ENCODE assay signal across 23 cellular contexts in the genomic region with DNA sequence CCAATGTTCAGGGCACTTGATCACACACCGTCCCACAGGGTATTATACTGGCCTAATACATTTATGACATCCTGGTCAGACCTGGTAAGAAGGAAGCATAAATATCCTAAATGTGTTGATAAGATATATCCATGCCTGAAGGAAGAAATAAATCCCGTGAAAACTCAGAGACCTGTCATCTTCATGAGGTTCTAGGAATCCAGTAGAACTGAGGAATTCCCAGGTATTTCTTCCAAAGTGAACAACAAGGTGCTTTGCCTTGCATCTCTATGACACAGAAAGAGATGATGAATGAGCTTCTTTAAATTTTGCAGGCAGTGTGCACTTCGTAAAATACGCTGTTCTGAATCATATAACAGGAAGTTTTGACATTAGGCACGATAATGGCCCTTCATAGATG.
"Had no signal": no experiment of that assay in that cellular context is flagged by ENCODE, and none has a peak within 500 bp of the region (broad histone marks: within the 10 kb centered on the region; RNA-seq: fewer than 3 reads in every experiment).

No MANE protein-coding gene starts in this region.

- H3K36me3 ChIP-seq: stomach, suprapubic skin, thoracic aorta, thyroid gland, tibial artery, tibial nerve, transverse colon, upper lobe of left lung, upper lobe of right lung, uterus, vagina had no signal

- H3K9me3 ChIP-seq: stomach, suprapubic skin, testis, thoracic aorta, thyroid gland, tibial artery, tibial nerve, transverse colon, upper lobe of left lung, upper lobe of right lung, uterus, vagina had no signal

- H3K27me3 ChIP-seq: stomach, suprapubic skin, testis, thyroid gland, tibial artery, tibial nerve, transverse colon, upper lobe of left lung, upper lobe of right lung, uterus, vagina had no signal

- H3K27ac ChIP-seq: stomach, suprapubic skin, testis, thoracic aorta, thyroid gland, tibial artery, tibial nerve, transverse colon, upper lobe of left lung, upper lobe of right lung, uterus, vagina had no signal

- H3K4me1 ChIP-seq: stomach, suprapubic skin, testis, thyroid gland, tibial artery, transverse colon, upper lobe of left lung, upper lobe of right lung, uterus, vagina had no signal

- DNase-seq: stimulated activated CD4-positive, alpha-beta T cell treated with anti-CD3 and anti-CD28 coated beads, Interleukin-2, amount 100 ng/mL, for 48 hours; stimulated activated CD4-positive, alpha-beta T cell treated with anti-CD3 and anti-CD28 coated beads, Interleukin-4, amount 100 ng/mL, for 1 hour; stimulated activated CD4-positive, alpha-beta T cell treated with anti-CD3 and anti-CD28 coated beads, Interleukin-4, amount 100 ng/mL, for 24 hours; stimulated activated CD4-positive, alpha-beta T cell treated with anti-CD3 and anti-CD28 coated beads, Interleukin-4, amount 100 ng/mL, for 4 hours; stimulated activated CD8-positive, alpha-beta memory T cell treated with anti-CD3 and anti-CD28 coated beads, Interleukin-4, amount 100 ng/mL, for 48 hours; stimulated activated naive B cell treated with anti-CD40 and anti-IgM and Interleukin-4, amounts not matched to agents 10 μg/mL and 1 μg/mL and 100 μg/mL, for 72 hours; stimulated activated naive CD4-positive, alpha-beta T cell; stimulated activated naive CD4-positive, alpha-beta T cell treated with Interleukin-2 at 50 U/mL for 16 hours; stimulated activated naive CD8-positive, alpha-beta T cell treated with anti-CD3 and anti-CD28 coated beads, Interleukin-15, amount 100 ng/mL, for 72 hours; stimulated activated naive CD8-positive, alpha-beta T cell treated with anti-CD3 and anti-CD28 coated beads, Interleukin-15, Interleukin-2, amounts not matched to agents 100 U/mL and 50 U/mL, for 24 hours; stomach; substantia nigra; testis; thyroid gland; tibial artery; transverse colon; upper lobe of left lung; upper lobe of right lung; uterus had no signal

- H3K4me3 ChIP-seq: stomach, suprapubic skin, testis, thoracic aorta, thyroid gland, tibial artery, tibial nerve, transverse colon, upper lobe of left lung, upper lobe of right lung, uterus, vagina had no signal
